In genomic region chr10:72092987-72093386, GRCh38 we compare ENCODE assay signal across 1 cellular context.
TF ChIP-seq lines count a peak whose summit lies in the region.

No MANE protein-coding gene starts in this region.

TF ChIP-seq in HEK293, 187 proteins besides CTCF, POLR2A, EP300 and RAD21 (continued from another document):
- TF ChIP-seq TSHZ1 (tag by site-specific recombination; IDR thresholded peaks at IDR 0.05; ENCODE audit: borderline replicate concordance) (0 out of 2 replicates have a peak, but pooled peaks have one; percentile 37), ZNF2 (tag by site-specific recombination; IDR thresholded peaks at IDR 0.05) (peak; percentile 28; the same call in 1 of the 2 replicates), IKZF3 (tag by site-specific recombination; IDR thresholded peaks at IDR 0.05) (peak; percentile 39; the same call in 1 of the 2 replicates), ZNF426 (tag by site-specific recombination; IDR thresholded peaks at IDR 0.05) (no peak), ATF2 (tag by site-specific recombination; IDR thresholded peaks at IDR 0.05; ENCODE audit: low read depth) (peak; percentile 34; the same call in 1 of the 2 replicates), WT1 (tag by site-specific recombination; IDR thresholded peaks at IDR 0.05) (no peak), MYNN (tag by site-specific recombination; IDR thresholded peaks at IDR 0.05; ENCODE audit: borderline replicate concordance) (peak; percentile 99), ZNF629 (tag by site-specific recombination; IDR thresholded peaks at IDR 0.05) (peak; percentile 86), ZNF549 (tag by site-specific recombination; IDR thresholded peaks at IDR 0.05) (no peak), ZNF114 (tag by site-specific recombination; IDR thresholded peaks at IDR 0.05) (no peak), ZBTB17 (tag by site-specific recombination; IDR thresholded peaks at IDR 0.05) (peak; percentile 65), RBAK (tag by site-specific recombination; IDR thresholded peaks at IDR 0.05) (no peak), ZNF366 (tag by site-specific recombination; conservative IDR thresholded peaks at IDR 0.05) (peak; percentile 41; the same call in 1 of the 2 replicates), ZNF335 (tag by site-specific recombination; conservative IDR thresholded peaks at IDR 0.05) (peak; percentile 25; the same call in 1 of the 2 replicates)
